8 cellular contexts compared by ENCODE assay signal in the genomic region with DNA sequence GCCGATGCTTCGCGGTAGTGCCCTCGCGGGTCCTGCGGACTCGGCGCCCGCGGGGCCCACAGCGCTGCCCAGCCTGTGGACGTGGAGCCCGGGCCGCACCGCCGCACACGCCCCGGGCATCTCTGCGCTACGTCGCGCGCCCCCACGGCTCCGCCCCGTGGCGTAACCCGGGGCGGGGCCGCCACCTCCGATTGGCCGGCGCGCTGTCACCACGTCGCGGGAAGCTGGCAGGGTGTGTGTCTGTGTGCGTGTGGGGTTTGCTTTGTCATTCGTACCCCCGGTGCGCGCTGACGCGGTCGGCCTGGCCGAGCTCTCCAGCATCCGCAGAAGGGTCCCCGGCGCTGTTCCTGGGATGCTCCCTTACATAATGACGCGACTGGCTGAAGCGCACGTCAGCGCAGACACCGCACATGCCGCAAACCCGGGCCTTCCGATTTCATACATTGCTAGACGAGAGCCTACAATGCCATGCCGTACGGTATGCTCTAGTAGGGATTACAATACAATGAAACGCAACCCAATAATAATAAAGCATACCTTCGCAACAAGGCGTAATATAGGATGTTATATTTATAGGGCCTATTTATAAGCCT.
A peak's percentile ranks its signal among the peaks of the same experiment; 100 is the strongest.
DNase-seq lines count a peak whose midpoint lies in the region; ATAC-seq, FAIRE-seq and TF ChIP-seq lines count a peak whose summit lies in the region.

No MANE protein-coding gene starts in this region.

- no peak for TF ChIP-seq CTCF in retinal pigment epithelial cell (conservative IDR thresholded peaks at IDR 0.05; ENCODE audit: low read depth, low read length)

- peak; percentile 81 for FAIRE-seq in GM18507 (lab: Jason Lieb, UNC)

- peak overlapping the region; percentile 92 for H3K4me3 ChIP-seq in retinal pigment epithelial cell (ENCODE audit: low read length)

- DNase-seq in GM18507 (ENCODE audit: extremely low spot score, insufficient read length, low read depth), result peak; percentile 72
- peak; percentile 65 for DNase-seq in NCI-H1694 treated with DMSO at 0.1 percent for 48 hours (lab: John Stamatoyannopoulos, UW)
- DNase-seq in T-helper 2 cell, result peak; percentile 77 to 93 (median 85)
- DNase-seq in anterior cingulate cortex (lab: John Stamatoyannopoulos, UW), result peak; percentile 38 to 93 (median 84)
- peak; percentile 80 to 87 for DNase-seq in hippocampal formation (lab: John Stamatoyannopoulos, UW)
- peak; percentile 21 for DNase-seq in retinal pigment epithelial cell (ENCODE audit: low read depth)
- no peak for DNase-seq in cortex of kidney (lab: John Stamatoyannopoulos, UW)

- ATAC-seq in HG02938 (IDR thresholded peaks at IDR 0.05; ENCODE audit: unreplicated experiment), result peak; percentile 65
